In the genomic region with DNA sequence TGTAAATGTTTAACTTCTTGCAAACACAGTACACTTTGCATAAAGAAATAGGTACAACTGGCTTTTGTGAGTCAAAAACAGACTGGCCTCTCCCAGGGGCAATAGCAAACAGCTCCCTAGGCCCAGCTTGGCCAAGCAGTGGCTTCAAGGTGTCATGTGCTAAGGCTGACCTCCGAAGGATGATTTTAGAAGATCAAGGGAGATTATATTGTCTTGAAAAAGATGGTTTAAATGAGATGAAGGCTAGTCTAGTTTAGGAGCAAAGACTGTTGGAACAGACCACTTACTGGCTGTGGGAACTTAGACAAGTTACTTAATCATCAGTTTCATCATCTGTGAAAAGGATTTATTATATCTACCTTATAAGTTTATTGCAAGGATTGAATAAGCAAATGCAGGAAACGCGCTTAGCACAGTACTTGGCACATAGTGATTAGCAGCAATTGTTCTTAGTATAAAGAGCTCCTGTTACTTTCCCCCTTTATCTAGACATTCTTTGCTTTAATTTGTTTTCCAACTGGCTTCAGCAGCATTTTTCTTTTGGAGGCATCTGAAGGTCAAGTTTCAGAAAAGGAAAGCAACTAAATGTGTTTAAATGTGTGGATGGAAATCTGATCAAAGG, we compare ENCODE assay signal across 12 cellular contexts. TPM values are rescaled to one million over a fixed set of nuclear protein-coding genes. Genes with fewer than 3 reads are reported as not detected.
A peak's percentile ranks its signal among the peaks of the same experiment; 100 is the strongest.
DNase-seq lines count a peak whose midpoint lies in the region; ATAC-seq, FAIRE-seq and TF ChIP-seq lines count a peak whose summit lies in the region.
"Had no signal": no experiment of that assay in that cellular context is flagged by ENCODE, and none has a peak within 500 bp of the region (broad histone marks: within the 10 kb centered on the region; RNA-seq: fewer than 3 reads in every experiment).

No MANE protein-coding gene starts in this region.

- H3K27ac Mint-ChIP-seq in activated CD8-positive, alpha-beta T cell treated with anti-CD3 and anti-CD28 coated beads, Interleukin-2, amount 10 ng/mL, durations not matched to agents 7 days and 5 days: no peak overlapping the region
- no peak overlapping the region for H3K27ac Mint-ChIP-seq in activated T-helper 2 cell treated with anti-CD3 and anti-CD28 coated beads, Interferon-gamma antibody, Interleukin-2, Interleukin-4, amounts not matched to agents 10 μg/mL and 5 μg/mL and 100 μg/mL, durations not matched to agents 14 hours and 24 hours and 36 hours
- H3K27ac Mint-ChIP-seq: activated CD8-positive, alpha-beta memory T cell treated with anti-CD3 and anti-CD28 coated beads, Interleukin-2, amount 10 ng/mL, durations not matched to agents 7 days and 5 days; endodermal cell had no signal

- no peak overlapping the region for H3K4me3 ChIP-seq in HepG2 (replicated peaks in 1 of 3; ENCODE audit: insufficient read depth in 1 of 3, low read depth in 2 of 3, low read length in 3 of 3)
- no peak overlapping the region for H3K4me3 ChIP-seq in right lobe of liver
- H3K4me3 ChIP-seq: K562 had no signal

- no peaks in the 10 kb centered on the region for H3K79me2 ChIP-seq in HepG2 (ENCODE audit: insufficient read depth, low read length)

- H3K4me3 Mint-ChIP-seq in activated CD8-positive, alpha-beta T cell treated with anti-CD3 and anti-CD28 coated beads, Interleukin-2, amount 10 ng/mL, durations not matched to agents 7 days and 5 days: no peak overlapping the region
- H3K4me3 Mint-ChIP-seq in activated T-helper 2 cell treated with anti-CD3 and anti-CD28 coated beads, Interferon-gamma antibody, Interleukin-2, Interleukin-4, amounts not matched to agents 10 μg/mL and 5 μg/mL and 100 μg/mL, durations not matched to agents 14 hours and 24 hours and 36 hours (ENCODE audit: low read depth): no peak overlapping the region
- H3K4me3 Mint-ChIP-seq: activated CD8-positive, alpha-beta memory T cell treated with anti-CD3 and anti-CD28 coated beads, Interleukin-2, amount 10 ng/mL, durations not matched to agents 7 days and 5 days; endodermal cell had no signal

- DNase-seq in HepG2 (ENCODE audit: low spot score): peak; percentile 18
- DNase-seq in right lobe of liver: no peak
- no peak for DNase-seq in left ventricle myocardium superior
- no peak for DNase-seq in activated CD8-positive, alpha-beta T cell treated with anti-CD3 and anti-CD28 coated beads, Interleukin-2, amount 10 ng/mL, durations not matched to agents 7 days and 5 days
- DNase-seq in CD1c-positive myeloid dendritic cell (ENCODE audit: extremely low spot score): no peak
- no peak for DNase-seq in activated T-helper 2 cell treated with anti-CD3 and anti-CD28 coated beads, Interferon-gamma antibody, Interleukin-2, Interleukin-4, amounts not matched to agents 10 μg/mL and 5 μg/mL and 100 μg/mL, durations not matched to agents 14 hours and 24 hours and 36 hours (ENCODE audit: low spot score)
- DNase-seq: activated CD8-positive, alpha-beta memory T cell treated with anti-CD3 and anti-CD28 coated beads, Interleukin-2, amount 10 ng/mL, durations not matched to agents 7 days and 5 days had no signal

- no peak overlapping the region for H3K27ac ChIP-seq in HepG2 (ENCODE audit: extremely low read length, insufficient read depth, low read length)
- no peak overlapping the region for H3K27ac ChIP-seq in right lobe of liver

- WGBS in HepG2 (ENCODE audit: low lambda C conversion rate): 73% methylated on average over 3 of the region's 3 CpGs
- WGBS in right lobe of liver (ENCODE audit: insufficient coverage, low coverage, low lambda C conversion rate, missing lambda C conversion rate): 68% methylated on average over 3 of the region's 3 CpGs

- BruUV-seq in HepG2 (replicated peaks; lab: Mats Ljungman, UMichigan): no TSS peak

- H3K4me2 ChIP-seq in HepG2 (ENCODE audit: low read depth, low read length): no peak overlapping the region

- no peak overlapping the region for H3K9ac ChIP-seq in HepG2 (ENCODE audit: insufficient read depth, low read depth, low read length)

- no peak for FAIRE-seq in HepG2 (lab: Jason Lieb, UNC)
- FAIRE-seq: A204.1, K562 had no signal

- TF ChIP-seq POLR2A in HepG2 (IDR thresholded peaks at IDR 0.05; ENCODE audit: insufficient read depth in 1 of 2, low read depth in 2 of 2, low read length in 2 of 2): no peak
- no peak for TF ChIP-seq POLR2A in right lobe of liver (IDR thresholded peaks at IDR 0.05)

- 0 out of 2 replicates have a peak, but pooled peaks have one; percentile 13 for TF ChIP-seq CTCF in HepG2 (CRISPR knock-in tag; IDR thresholded peaks at IDR 0.05)
- TF ChIP-seq CTCF in right lobe of liver (IDR thresholded peaks at IDR 0.05): no peak

- CTCF ChIA-PET in HepG2 (lab: Yijun Ruan, JAX; ENCODE audit: low intra/inter-chr PET ratio, low total read pairs): no interaction called here
- CTCF ChIA-PET in activated CD8-positive, alpha-beta T cell treated with anti-CD3 and anti-CD28 coated beads, Interleukin-2, amount 10 ng/mL, durations not matched to agents 7 days and 5 days (lab: Charles Lee): interaction anchor here (0.7 to 1.4 kb wide), 2 partner anchors 62 to 232 kb away, joined by 3 to 4 read pairs; no protein-coding TSS in a partner anchor

- H3K4me1 Mint-ChIP-seq in activated CD8-positive, alpha-beta T cell treated with anti-CD3 and anti-CD28 coated beads, Interleukin-2, amount 10 ng/mL, durations not matched to agents 7 days and 5 days (ENCODE audit: low read depth): peaks cover 5% of the 10 kb centered on the region
- no peaks in the 10 kb centered on the region for H3K4me1 Mint-ChIP-seq in activated T-helper 2 cell treated with anti-CD3 and anti-CD28 coated beads, Interferon-gamma antibody, Interleukin-2, Interleukin-4, amounts not matched to agents 10 μg/mL and 5 μg/mL and 100 μg/mL, durations not matched to agents 14 hours and 24 hours and 36 hours (ENCODE audit: low read depth)
- H3K4me1 Mint-ChIP-seq: activated CD8-positive, alpha-beta memory T cell treated with anti-CD3 and anti-CD28 coated beads, Interleukin-2, amount 10 ng/mL, durations not matched to agents 7 days and 5 days had no signal

- H3K9me3 ChIP-seq in HepG2 (ENCODE audit: low read length) (no peaks in the 10 kb centered on the region), right lobe of liver (no peaks in the 10 kb centered on the region)

- no peaks in the 10 kb centered on the region for H4K20me1 ChIP-seq in HepG2 (ENCODE audit: insufficient read depth, low read length)

- TF ChIP-seq EP300 in HepG2 (IDR thresholded peaks at IDR 0.05; ENCODE audit: low read depth in 2 of 2, low read length in 2 of 2) (no peak), HepG2 (CRISPR knock-in tag; IDR thresholded peaks at IDR 0.05; ENCODE audit: borderline replicate concordance) (no peak)

- H3K4me1 ChIP-seq in HepG2 (ENCODE audit: insufficient read depth, low read length) (peaks cover 33% of the 10 kb centered on the region), right lobe of liver (no peaks in the 10 kb centered on the region)

- H3K9me3 Mint-ChIP-seq in activated CD8-positive, alpha-beta T cell treated with anti-CD3 and anti-CD28 coated beads, Interleukin-2, amount 10 ng/mL, durations not matched to agents 7 days and 5 days (ENCODE audit: insufficient read depth): no peaks in the 10 kb centered on the region
- no peaks in the 10 kb centered on the region for H3K9me3 Mint-ChIP-seq in activated T-helper 2 cell treated with anti-CD3 and anti-CD28 coated beads, Interferon-gamma antibody, Interleukin-2, Interleukin-4, amounts not matched to agents 10 μg/mL and 5 μg/mL and 100 μg/mL, durations not matched to agents 14 hours and 24 hours and 36 hours

- H3K27me3 ChIP-seq in HepG2 (ENCODE audit: control insufficient read depth in 1 of 2, insufficient read depth in 2 of 2, low read length in 2 of 2): no peaks in the 10 kb centered on the region
- no peaks in the 10 kb centered on the region for H3K27me3 ChIP-seq in right lobe of liver

- no peaks in the 10 kb centered on the region for H3K36me3 ChIP-seq in HepG2 (replicated peaks in 1 of 2; ENCODE audit: control insufficient read depth in 1 of 2, insufficient read depth in 2 of 2, low read length in 2 of 2)
- no peaks in the 10 kb centered on the region for H3K36me3 ChIP-seq in right lobe of liver

- ATAC-seq in HepG2 (peak; percentile 44; the same call in 1 of the 3 replicates), right lobe of liver (no peak), HG03558 (IDR thresholded peaks at IDR 0.05; ENCODE audit: extremely low read depth, unreplicated experiment) (peak; percentile 53), left ventricle myocardium superior (peak; percentile 53), GM21360 (IDR thresholded peaks at IDR 0.05; ENCODE audit: unreplicated experiment) (no peak)
- no peak for ATAC-seq in activated CD8-positive, alpha-beta T cell treated with anti-CD3 and anti-CD28 coated beads, Interleukin-2, amount 10 ng/mL, durations not matched to agents 7 days and 5 days
- ATAC-seq: activated CD8-positive, alpha-beta memory T cell treated with anti-CD3 and anti-CD28 coated beads, Interleukin-2, amount 10 ng/mL, durations not matched to agents 7 days and 5 days; K562 had no signal

- intact Hi-C loops in HepG2 (cut with micrococcal nuclease; ENCODE audit: unreplicated experiment): no loop called here
- intact Hi-C loops in right lobe of liver (cut with DNase I): no loop called here
- intact Hi-C loops in left ventricle myocardium superior (cut with micrococcal nuclease): no loop called here
- intact Hi-C loops in activated T-helper 2 cell treated with anti-CD3 and anti-CD28 coated beads, Interferon-gamma antibody, Interleukin-2, Interleukin-4, amounts not matched to agents 10 μg/mL and 5 μg/mL and 100 μg/mL, durations not matched to agents 14 hours and 24 hours and 36 hours (cut with micrococcal nuclease): no loop called here

- no peak for TF ChIP-seq RAD21 in HepG2 (CRISPR knock-in tag; IDR thresholded peaks at IDR 0.05)

- POLR2A ChIA-PET in HepG2 (lab: Yijun Ruan, JAX): no interaction called here
- POLR2A ChIA-PET in activated CD8-positive, alpha-beta T cell treated with anti-CD3 and anti-CD28 coated beads, Interleukin-2, amount 10 ng/mL, durations not matched to agents 7 days and 5 days (lab: Charles Lee): interaction anchor here (0.6 kb wide), 1 partner anchor 41 kb away, joined by 4 read pairs; no protein-coding TSS in a partner anchor

- H2AFZ ChIP-seq in HepG2 (ENCODE audit: low read length): no peak overlapping the region

- no peaks in the 10 kb centered on the region for H3K36me3 Mint-ChIP-seq in activated CD8-positive, alpha-beta T cell treated with anti-CD3 and anti-CD28 coated beads, Interleukin-2, amount 10 ng/mL, durations not matched to agents 7 days and 5 days (ENCODE audit: low read depth)
- H3K36me3 Mint-ChIP-seq in activated T-helper 2 cell treated with anti-CD3 and anti-CD28 coated beads, Interferon-gamma antibody, Interleukin-2, Interleukin-4, amounts not matched to agents 10 μg/mL and 5 μg/mL and 100 μg/mL, durations not matched to agents 14 hours and 24 hours and 36 hours (ENCODE audit: low read depth): no peaks in the 10 kb centered on the region
- H3K36me3 Mint-ChIP-seq: activated CD8-positive, alpha-beta memory T cell treated with anti-CD3 and anti-CD28 coated beads, Interleukin-2, amount 10 ng/mL, durations not matched to agents 7 days and 5 days had no signal

- in situ Hi-C loops in HepG2 (cut with HindIII; ENCODE audit: extremely low pct_ligation_motif_present, low pct_unique_long_range_greater_than_20kb): no loop called here

- peaks cover 16% of the 10 kb centered on the region for H3K27me3 Mint-ChIP-seq in activated CD8-positive, alpha-beta T cell treated with anti-CD3 and anti-CD28 coated beads, Interleukin-2, amount 10 ng/mL, durations not matched to agents 7 days and 5 days (ENCODE audit: low read depth)
- peaks cover 26% of the 10 kb centered on the region for H3K27me3 Mint-ChIP-seq in activated T-helper 2 cell treated with anti-CD3 and anti-CD28 coated beads, Interferon-gamma antibody, Interleukin-2, Interleukin-4, amounts not matched to agents 10 μg/mL and 5 μg/mL and 100 μg/mL, durations not matched to agents 14 hours and 24 hours and 36 hours (ENCODE audit: low read depth)

RNA-seq across cellular contexts. Expression of gene ANXA3, which starts 17.2 kb away (rescaled TPM):
- total RNA-seq in HepG2 (2016; rRNA removed; fragmentation: Illumina TruSeq; extraction: Trizol) (6.5 and 8.2 TPM in 2 replicates), right lobe of liver (1 to 10 TPM in 5 of 6 experiments, under 1 TPM in 1; 0.95 to 3.4 (median 2.0) TPM), left ventricle myocardium superior (39.6 TPM)
- 1.9 and 2.2 TPM in 2 replicates for total RNA-seq in HepG2 (2016; cell fraction: cytosol; rRNA removed; fragmentation: Illumina TruSeq; extraction: Trizol; ENCODE audit: low read depth)
- total RNA-seq in HepG2 (2016; cell fraction: insoluble cytoplasmic fraction; rRNA removed; fragmentation: Illumina TruSeq; extraction: Trizol): 6.1 and 9.1 TPM in 2 replicates
- 1.7 and 1.9 TPM in 2 replicates for total RNA-seq in HepG2 (2016; cell fraction: membrane; rRNA removed; fragmentation: Illumina TruSeq; extraction: Trizol)
- total RNA-seq in HepG2 (2016; cell fraction: nucleus; rRNA removed; fragmentation: Illumina TruSeq; extraction: Trizol): 4.7 and 5.7 TPM in 2 replicates
- polyA plus RNA-seq in HepG2 (2011; rRNA removed): 6.9 and 8.1 TPM in 2 replicates
- polyA plus RNA-seq in HepG2 (2011; cell fraction: cytosol; rRNA removed): 3.8 and 4.9 TPM in 2 replicates
- 9.6 and 10.8 TPM in 2 replicates for polyA plus RNA-seq in HepG2 (2011; cell fraction: nucleus; rRNA removed)
- 1.9 and 3.0 TPM in 2 replicates for polyA plus RNA-seq in HepG2 (2012)
- 1.7 TPM in 2 replicates for polyA plus RNA-seq in HepG2 (2016; cell fraction: cytosol; fragmentation: Illumina TruSeq; extraction: Trizol; ENCODE audit: low read depth)
- 7.8 and 8.2 TPM in 2 replicates for polyA plus RNA-seq in HepG2 (2016; cell fraction: insoluble cytoplasmic fraction; fragmentation: Illumina TruSeq; extraction: Trizol; ENCODE audit: low read depth)
- polyA plus RNA-seq in HepG2 (2016; cell fraction: membrane; fragmentation: Illumina TruSeq; extraction: Trizol; ENCODE audit: low read depth): 1.5 and 1.7 TPM in 2 replicates
- 7.8 and 9.5 TPM in 2 replicates for polyA plus RNA-seq in HepG2 (2016; cell fraction: nucleus; fragmentation: Illumina TruSeq; extraction: Trizol; ENCODE audit: insufficient read depth, low read depth)
- polyA minus RNA-seq in HepG2 (2011; rRNA and poly(A)+ RNA removed; ENCODE audit: low replicate concordance): 4.3 and 72.3 TPM in 2 replicates
- polyA minus RNA-seq in HepG2 (2011; cell fraction: cytosol; rRNA and poly(A)+ RNA removed): 5.7 and 10.3 TPM in 2 replicates
- polyA minus RNA-seq in HepG2 (2011; cell fraction: nucleus; rRNA and poly(A)+ RNA removed): 8.8 and 10.7 TPM in 2 replicates
- 1 to 10 TPM; 2.9 to 4.2 TPM for total RNA-seq in activated CD8-positive, alpha-beta T cell treated with anti-CD3 and anti-CD28 coated beads, Interleukin-2, amount 10 ng/mL, durations not matched to agents 7 days and 5 days
- total RNA-seq in activated T-helper 2 cell treated with anti-CD3 and anti-CD28 coated beads, Interferon-gamma antibody, Interleukin-2, Interleukin-4, amounts not matched to agents 10 μg/mL and 5 μg/mL and 100 μg/mL, durations not matched to agents 14 hours and 24 hours and 36 hours: not detected in 2 replicates

Comparison
In these comparisons a context has a peak if more than half of its experiments do, and no peak if none do; other contexts are left out.
1. ATAC-seq: peak in HepG2 (single experiment), HG03558 (single experiment) and left ventricle myocardium superior (single experiment); none in right lobe of liver (0 of 4), activated CD8-positive, alpha-beta T cell treated with anti-CD3 and anti-CD28 coated beads, Interleukin-2, amount 10 ng/mL, durations not matched to agents 7 days and 5 days (single experiment) and GM21360 (single experiment).